Comparison of ENCODE assay signal across 23 cellular contexts in genomic region chr5:102749416-102750021, GRCh38. TPM values are rescaled to one million over a fixed set of nuclear protein-coding genes. Genes with fewer than 3 reads are reported as not detected.
DNase-seq lines count a peak whose midpoint lies in the region; ATAC-seq and TF ChIP-seq lines count a peak whose summit lies in the region.
"Had no signal": no experiment of that assay in that cellular context is flagged by ENCODE, and none has a peak within 500 bp of the region (broad histone marks: within the 10 kb centered on the region; RNA-seq: fewer than 3 reads in every experiment).

No MANE protein-coding gene starts in this region.

- no peak overlapping the region for H3K4me3 Mint-ChIP-seq in CD8-positive, alpha-beta memory T cell
- H3K4me3 Mint-ChIP-seq: CD4-positive, alpha-beta memory T cell; stimulated activated naive CD8-positive, alpha-beta T cell treated with anti-CD3 and anti-CD28 coated beads, Interleukin-15, Interleukin-2, amounts not matched to agents 100 ng/mL and 50 ng/mL, for 24 hours had no signal

- TF ChIP-seq EP300 in suprapubic skin (IDR thresholded peaks at IDR 0.05), result no peak

- no peak overlapping the region for H3K27ac ChIP-seq in iPS-18a (ENCODE audit: low read length)
- H3K27ac ChIP-seq in suprapubic skin, result no peak overlapping the region
- no peak overlapping the region for H3K27ac ChIP-seq in CD8-positive, alpha-beta memory T cell (ENCODE audit: low read depth, low read length)
- H3K27ac ChIP-seq: ascending aorta, left lung, tibial nerve had no signal

- H3K4me3 ChIP-seq in iPS-18a (ENCODE audit: low read length), result peak overlapping the region; percentile 4
- H3K4me3 ChIP-seq in suprapubic skin, result no peak overlapping the region
- no peak overlapping the region for H3K4me3 ChIP-seq in CD8-positive, alpha-beta memory T cell (ENCODE audit: low read length)
- H3K4me3 ChIP-seq: ascending aorta, left lung, tibial nerve had no signal

- peaks cover 0 to 4% of the 10 kb centered on the region in 2 donors for H3K27me3 Mint-ChIP-seq in CD8-positive, alpha-beta memory T cell

- 59% methylated on average over 5 of the region's 5 CpGs for WGBS in suprapubic skin

- no peak for TF ChIP-seq CTCF in suprapubic skin (IDR thresholded peaks at IDR 0.05)

- H3K36me3 ChIP-seq in iPS-18a (ENCODE audit: control insufficient read depth, low read depth, low read length) (no peaks in the 10 kb centered on the region), suprapubic skin (no peaks in the 10 kb centered on the region)
- no peaks in the 10 kb centered on the region for H3K36me3 ChIP-seq in CD8-positive, alpha-beta memory T cell (ENCODE audit: insufficient read depth, low read length)
- H3K36me3 ChIP-seq: ascending aorta, left lung, tibial nerve had no signal

- POLR2A ChIA-PET in HEK293T (lab: Yijun Ruan, JAX), result no interaction called here
- POLR2A ChIA-PET in CD8-positive, alpha-beta memory T cell (lab: Charles Lee), result no interaction called here

- H3K27me3 ChIP-seq in iPS-18a (ENCODE audit: control insufficient read depth, insufficient read depth, low read length) (peaks cover 16% of the 10 kb centered on the region), suprapubic skin (no peaks in the 10 kb centered on the region)
- H3K27me3 ChIP-seq in CD8-positive, alpha-beta memory T cell (ENCODE audit: insufficient read depth, low read length, poor library complexity, severe bottlenecking), result no peaks in the 10 kb centered on the region
- H3K27me3 ChIP-seq: ascending aorta, tibial nerve had no signal

- peaks cover 25% of the 10 kb centered on the region for H3K4me1 ChIP-seq in iPS-18a (ENCODE audit: control insufficient read depth, low read depth, low read length)
- H3K4me1 ChIP-seq in suprapubic skin, result peaks cover 9% of the 10 kb centered on the region
- H3K4me1 ChIP-seq in CD8-positive, alpha-beta memory T cell (ENCODE audit: insufficient read depth, low read length), result peaks cover 10% of the 10 kb centered on the region

- TF ChIP-seq POLR2A in suprapubic skin (IDR thresholded peaks at IDR 0.05), result no peak

- no peaks in the 10 kb centered on the region for H3K9me3 Mint-ChIP-seq in CD8-positive, alpha-beta memory T cell
- H3K9me3 Mint-ChIP-seq: CD4-positive, alpha-beta memory T cell had no signal

- no peaks in the 10 kb centered on the region for H3K9me3 ChIP-seq in iPS-18a (ENCODE audit: control insufficient read depth, low read depth, low read length)
- H3K9me3 ChIP-seq in suprapubic skin, result no peaks in the 10 kb centered on the region
- no peaks in the 10 kb centered on the region for H3K9me3 ChIP-seq in CD8-positive, alpha-beta memory T cell (ENCODE audit: low read length)
- H3K9me3 ChIP-seq: ascending aorta, left lung, tibial nerve had no signal

- peak; percentile 9 for DNase-seq in COLO829 (ENCODE audit: low spot score)
- no peak for DNase-seq in HEK293T (ENCODE audit: extremely low spot score)
- peak; percentile 20 to 34 for DNase-seq in NCI-H526 (lab: John Stamatoyannopoulos, UW)
- no peak for DNase-seq in suprapubic skin (ENCODE audit: low spot score in 2 of 2)
- no peak for DNase-seq in CD8-positive, alpha-beta memory T cell
- DNase-seq in RKO (ENCODE audit: low spot score), result no peak
- DNase-seq: activated CD4-positive, alpha-beta T cell treated with anti-CD3 and anti-CD28 coated beads for 48 hours; CD4-positive, alpha-beta memory T cell; DND-41; effector memory CD4-positive, alpha-beta T cell; Karpas-422; left lung; NCI-H1092 treated with DMSO at 0.1 percent for 48 hours; NCI-H446; Right ventricle myocardium superior; small intestine; stimulated activated CD4-positive, alpha-beta T cell treated with anti-CD3 and anti-CD28 coated beads, Interleukin-4, amount 100 ng/mL, for 1 hour had no signal

- no peak overlapping the region for H3K27ac Mint-ChIP-seq in CD8-positive, alpha-beta memory T cell
- H3K27ac Mint-ChIP-seq: activated naive CD4-positive, alpha-beta T cell treated with anti-CD3 and anti-CD28 coated beads, Interleukin-2, amount 50 U/mL, for 72 hours; CD4-positive, alpha-beta memory T cell; stimulated activated naive CD8-positive, alpha-beta T cell treated with anti-CD3 and anti-CD28 coated beads, Interleukin-15, Interleukin-2, amounts not matched to agents 100 ng/mL and 50 ng/mL, for 24 hours had no signal

- peaks cover 16 to 18% (median 17%) of the 10 kb centered on the region in 3 donors for H3K4me1 Mint-ChIP-seq in CD8-positive, alpha-beta memory T cell

- peaks cover 0 to 2% (median 0%) of the 10 kb centered on the region in 3 donors for H3K36me3 Mint-ChIP-seq in CD8-positive, alpha-beta memory T cell

- H3K9ac ChIP-seq in iPS-18a (ENCODE audit: low read length), result no peak overlapping the region

- CTCF ChIA-PET in HEK293T (lab: Yijun Ruan, JAX), result interaction anchor here (0.6 kb wide), 1 partner anchor 192 kb away, joined by 4 read pairs; no protein-coding TSS in a partner anchor
- CTCF ChIA-PET in CD8-positive, alpha-beta memory T cell (lab: Charles Lee), result no interaction called here

- ATAC-seq in HG02884 (IDR thresholded peaks at IDR 0.05; ENCODE audit: unreplicated experiment), result no peak
- ATAC-seq: activated naive CD4-positive, alpha-beta T cell treated with anti-CD3 and anti-CD28 coated beads, Interleukin-2, amount 50 U/mL, for 72 hours; left lung had no signal

TF ChIP-seq in HEK293T, 16 proteins besides CTCF, POLR2A, EP300 and RAD21:
- TF ChIP-seq ELF4 (IDR thresholded peaks at IDR 0.05), result no peak
- TF ChIP-seq HDGF (IDR thresholded peaks at IDR 0.05; ENCODE audit: borderline replicate concordance), result no peak
- TF ChIP-seq PKNOX1 (IDR thresholded peaks at IDR 0.05), result peak; percentile 7; the same call in 1 of the 2 replicates
- no peak for TF ChIP-seq L3MBTL2 (conservative IDR thresholded peaks at IDR 0.05)
- no peak for TF ChIP-seq BHLHE40 (IDR thresholded peaks at IDR 0.05; ENCODE audit: borderline replicate concordance)
- no peak for TF ChIP-seq NFRKB (IDR thresholded peaks at IDR 0.05)
- TF ChIP-seq FOXK2 (IDR thresholded peaks at IDR 0.05), result no peak
- TF ChIP-seq SUZ12 (IDR thresholded peaks at IDR 0.05), result no peak

RNA-seq across cellular contexts. Expression of gene PAM, which starts 5.6 kb away (rescaled TPM):
- 10 to 100 TPM; 41.5 to 92.8 (median 48.2) TPM for total RNA-seq in suprapubic skin
- 10 to 100 TPM; 59.8 to 65.0 TPM for total RNA-seq in CD8-positive, alpha-beta memory T cell
- polyA plus RNA-seq in CD8-positive, alpha-beta memory T cell, result 58.7 TPM

Comparison
In these comparisons a context has a peak if more than half of its experiments do, and no peak if none do; other contexts are left out.
1. DNase-seq: peak in COLO829 (single experiment) and NCI-H526 (2 of 2); none in HEK293T (single experiment), suprapubic skin (0 of 2), CD8-positive, alpha-beta memory T cell (0 of 5) and RKO (single experiment).